15 cellular contexts compared by ENCODE assay signal in genomic region chr5:14464661-14465060, GRCh38.
DNase-seq lines count a peak whose midpoint lies in the region; ATAC-seq and TF ChIP-seq lines count a peak whose summit lies in the region.
"Had no signal": no experiment of that assay in that cellular context is flagged by ENCODE, and none has a peak within 500 bp of the region (broad histone marks: within the 10 kb centered on the region; RNA-seq: fewer than 3 reads in every experiment).

No MANE protein-coding gene starts in this region.

- H3K79me2 ChIP-seq in PC-9 (ENCODE audit: low read depth) = no peaks in the 10 kb centered on the region

- peak overlapping the region; percentile 12 for H2AK9ac ChIP-seq in IMR-90 (replicated peaks; ENCODE audit: low read depth, low read length, poor library complexity)

- intact Hi-C loops in IMR-90 (cut with micrococcal nuclease) (no loop called here), psoas muscle (cut with DNase I) (no loop called here), PC-9 (cut with micrococcal nuclease; ENCODE audit: unreplicated experiment) (no loop called here)

- H3K27me3 ChIP-seq in IMR-90 (ENCODE audit: control insufficient read depth, insufficient read depth, low read length) = no peaks in the 10 kb centered on the region
- no peaks in the 10 kb centered on the region for H3K27me3 ChIP-seq in psoas muscle (ENCODE audit: insufficient read depth in 3 of 3, low read length in 2 of 3)
- H3K27me3 ChIP-seq in PC-9 (ENCODE audit: insufficient read depth, low read depth) = no peaks in the 10 kb centered on the region

- peaks cover 34% of the 10 kb centered on the region for H3K36me3 Mint-ChIP-seq in chondrocyte (ENCODE audit: low read depth)

- in situ Hi-C loops in IMR-90 (cut with MboI; ENCODE audit: low sequenced_read_pairs) = no loop called here

- H3K18ac ChIP-seq in IMR-90 (ENCODE audit: low read depth, low read length) = peak overlapping the region; percentile 25; the same call in 1 of the 2 replicates

- no peak for TF ChIP-seq CTCF in IMR-90 (conservative IDR thresholded peaks at IDR 0.05; ENCODE audit: low read depth, low read length)
- TF ChIP-seq CTCF in chondrocyte (IDR thresholded peaks at IDR 0.05) = no peak
- no peak for TF ChIP-seq CTCF in psoas muscle (IDR thresholded peaks at IDR 0.05)
- TF ChIP-seq CTCF in PC-9 (conservative IDR thresholded peaks at IDR 0.05) = no peak

- BruUV-seq in IMR-90 (replicated peaks; lab: Mats Ljungman, UMichigan) (no TSS peak), PC-9 (replicated peaks; lab: Mats Ljungman, UMichigan) (no TSS peak)

- 0 out of 2 replicates have a peak overlapping the region, but pooled peaks have one; percentile 8 for H4K5ac ChIP-seq in IMR-90 (ENCODE audit: low read depth, low read length)

- peaks cover 21% of the 10 kb centered on the region for H3K4me1 Mint-ChIP-seq in chondrocyte (ENCODE audit: low read depth)

- dilution Hi-C loops in IMR-90 (cut with HindIII; ENCODE audit: low sequenced_read_pairs, unreplicated experiment) = no loop called here

- H3K4me1 ChIP-seq in IMR-90 (ENCODE audit: control insufficient read depth, insufficient read depth, low read length) (peaks cover 38% of the 10 kb centered on the region), psoas muscle (no peaks in the 10 kb centered on the region), PC-9 (replicated peaks; ENCODE audit: insufficient read depth) (no peaks in the 10 kb centered on the region)

- H2AFZ ChIP-seq in IMR-90 (replicated peaks; ENCODE audit: low read length, poor library complexity) (no peak overlapping the region), PC-9 (no peak overlapping the region)

- H3F3A ChIP-seq in PC-9 (ENCODE audit: insufficient read depth, low read depth) = peaks cover 12% of the 10 kb centered on the region; the same call in 1 of the 2 replicates

- TF ChIP-seq POLR2A in IMR-90 (IDR thresholded peaks at IDR 0.05; ENCODE audit: low read depth, low read length) = no peak

- H3K4me3 ChIP-seq in IMR-90 (ENCODE audit: insufficient read depth, low read depth, low read length) (no peak overlapping the region), psoas muscle (no peak overlapping the region), PC-9 (no peak overlapping the region)

- H3K9me2 ChIP-seq in PC-9 (ENCODE audit: insufficient read depth) = no peaks in the 10 kb centered on the region

- H3K14ac ChIP-seq in IMR-90 (replicated peaks; ENCODE audit: low read depth, low read length) = peak overlapping the region; percentile 30; the same call in 1 of the 2 replicates

- H2BK5ac ChIP-seq in IMR-90 (ENCODE audit: low read depth, low read length, poor library complexity, severe bottlenecking) = peak overlapping the region; percentile 51

- no peak overlapping the region for H3K56ac ChIP-seq in IMR-90 (ENCODE audit: extremely low read depth, insufficient read depth, low read length)

- H3K23ac ChIP-seq in IMR-90 (ENCODE audit: low read depth, low read length) = no peak overlapping the region

- H4K20me1 ChIP-seq in IMR-90 (ENCODE audit: insufficient read depth, low read length) (peaks cover 88% of the 10 kb centered on the region), PC-9 (ENCODE audit: insufficient read depth) (peaks cover 4% of the 10 kb centered on the region; the same call in 1 of the 2 replicates)

- no peak overlapping the region for H2BK15ac ChIP-seq in IMR-90 (ENCODE audit: low read depth, low read length)

- peak overlapping the region; percentile 21; the same call in 1 of the 2 replicates for H3K4ac ChIP-seq in IMR-90 (ENCODE audit: low read depth, low read length)

- POLR2A ChIA-PET in IMR-90 (lab: Charles Lee; ENCODE audit: unreplicated experiment) = no interaction called here
- POLR2A ChIA-PET in PC-9 (lab: Charles Lee; ENCODE audit: unreplicated experiment) = interaction anchor here (0.6 kb wide), 1 partner anchor 74 kb away, joined by 10 read pairs; no protein-coding TSS in a partner anchor

- H3K4me2 ChIP-seq in IMR-90 (ENCODE audit: low read depth, low read length) (peak overlapping the region; percentile 5; the same call in 1 of the 2 replicates), PC-9 (no peak overlapping the region)

- no peak for TF ChIP-seq RAD21 in IMR-90 (IDR thresholded peaks at IDR 0.05; ENCODE audit: low read length)

- H2AK5ac ChIP-seq in IMR-90 (ENCODE audit: low read depth, low read length) = peak overlapping the region; percentile 20; the same call in 1 of the 2 replicates

- CTCF ChIA-PET in IMR-90 (lab: Yijun Ruan, JAX) (no interaction called here), PC-9 (lab: Charles Lee) (no interaction called here)

- H3K27ac ChIP-seq in IMR-90 (ENCODE audit: insufficient read depth, low read length) = peak overlapping the region; percentile 51
- H3K27ac ChIP-seq in psoas muscle = no peak overlapping the region
- no peak overlapping the region for H3K27ac ChIP-seq in PC-9
- H3K27ac ChIP-seq: C4-2B had no signal

- no peak overlapping the region for H3K4me3 Mint-ChIP-seq in chondrocyte (ENCODE audit: unreplicated experiment)

- peak overlapping the region; percentile 9 for H3K27ac Mint-ChIP-seq in chondrocyte (ENCODE audit: unreplicated experiment)

- H3K27me3 Mint-ChIP-seq in chondrocyte (ENCODE audit: low read depth) = no peaks in the 10 kb centered on the region

- peaks cover 50% of the 10 kb centered on the region for H3K9me1 ChIP-seq in IMR-90 (ENCODE audit: insufficient read depth, low read length)

- H3K36me3 ChIP-seq in IMR-90 (ENCODE audit: control insufficient read depth, insufficient read depth, low read length) (peaks cover 64% of the 10 kb centered on the region), psoas muscle (ENCODE audit: insufficient read depth in 1 of 2, low read depth in 1 of 2) (peaks cover 6 to 90% of the 10 kb centered on the region in 2 donors), PC-9 (ENCODE audit: low read depth) (peaks cover 16% of the 10 kb centered on the region; the same call in 1 of the 2 replicates)

- WGBS in IMR-90 (ENCODE audit: extremely low coverage in 2 of 2, insufficient read length in 1 of 2), 2 experiments = 93% methylated on average over 5 of the region's 14 CpGs; no CpG with 5 or more reads in 1 of the 2 experiments
- 74 to 82% (median 79%) methylated on average over 14 of the region's 14 CpGs for WGBS in psoas muscle, 3 donors

- 0 out of 2 replicates have a peak overlapping the region, but pooled peaks have one; percentile 5 for H2BK120ac ChIP-seq in IMR-90 (ENCODE audit: low read depth, low read length)

- peak overlapping the region in 1 of 2 experiments; percentile 11; a peak in 1 of 4 replicates for H4K8ac ChIP-seq in IMR-90 (ENCODE audit: low read depth in 2 of 2, low read length in 2 of 2)

- H3K9me3 ChIP-seq in IMR-90 (ENCODE audit: control insufficient read depth, insufficient read depth, low read length) (no peaks in the 10 kb centered on the region), psoas muscle (no peaks in the 10 kb centered on the region), PC-9 (ENCODE audit: insufficient read depth, low read depth) (no peaks in the 10 kb centered on the region)

- H3K9ac ChIP-seq in IMR-90 (ENCODE audit: low read depth, low read length) = no peak overlapping the region; the same call in 1 of the 2 replicates

- DNase-seq in IMR-90 (no peak), NCI-H2196 (lab: John Stamatoyannopoulos, UW; ENCODE audit: unreplicated experiment) (peak; percentile 35), chondrocyte (ENCODE audit: low spot score) (no peak), psoas muscle (no peak), PC-9 (no peak)
- DNase-seq: activated CD4-positive, alpha-beta T cell treated with anti-CD3 and anti-CD28 coated beads for 1 hour; activated T-cell treated with anti-CD3 and anti-CD28 coated beads, Interleukin-2, amount 50 U/mL, for 1 hour; amniotic stem cell; dermis blood vessel endothelial cell; stimulated activated CD4-positive, alpha-beta T cell treated with anti-CD3 and anti-CD28 coated beads, Interleukin-2, amount 100 ng/mL, for 48 hours; stimulated activated naive CD4-positive, alpha-beta T cell treated with Interleukin-2 at 50 U/mL for 16 hours; SW 1271 had no signal

- H2BK20ac ChIP-seq in IMR-90 (ENCODE audit: low read depth, low read length) = no peak overlapping the region

- peaks cover 44 to 85% of the 10 kb centered on the region in 2 experiments for H3K79me1 ChIP-seq in IMR-90 (ENCODE audit: low read depth in 1 of 2, low read length in 2 of 2)

- H4K91ac ChIP-seq in IMR-90 (ENCODE audit: insufficient read depth, low read depth, low read length) = peak overlapping the region; percentile 17; the same call in 1 of the 2 replicates

- no peaks in the 10 kb centered on the region for H3K9me3 Mint-ChIP-seq in chondrocyte (ENCODE audit: low read depth)

- no peak for ATAC-seq in IMR-90 (ENCODE audit: low read depth)
- peak in 3 of 4 donors; percentile 31 to 36 (median 35) for ATAC-seq in psoas muscle
- ATAC-seq in GM21723 (IDR thresholded peaks at IDR 0.05; ENCODE audit: unreplicated experiment) = no peak
- no peak for ATAC-seq in GM18511 (IDR thresholded peaks at IDR 0.05; ENCODE audit: unreplicated experiment)

TF ChIP-seq in IMR-90, 13 proteins besides CTCF, POLR2A, EP300 and RAD21 (continues in another document):
- TF ChIP-seq USF2 (IDR thresholded peaks at IDR 0.05; ENCODE audit: low read depth, low read length) (no peak), ELK1 (IDR thresholded peaks at IDR 0.05; ENCODE audit: borderline replicate concordance, low read depth, low read length) (no peak), CHD1 (IDR thresholded peaks at IDR 0.05; ENCODE audit: low read depth, low read length) (no peak), SMC3 (IDR thresholded peaks at IDR 0.05; ENCODE audit: low read depth, low read length) (no peak), MXI1 (IDR thresholded peaks at IDR 0.05; ENCODE audit: borderline replicate concordance, low read depth, low read length) (no peak), MAZ (IDR thresholded peaks at IDR 0.05; ENCODE audit: borderline replicate concordance, low read depth, low read length) (no peak), RFX5 (IDR thresholded peaks at IDR 0.05; ENCODE audit: low read depth, low read length) (no peak), FOS (IDR thresholded peaks at IDR 0.05; ENCODE audit: low read depth, low read length) (no peak)

Comparison
In these comparisons a context has a peak if more than half of its experiments do, and no peak if none do; other contexts are left out.
1. ATAC-seq: peak in psoas muscle (3 of 4); none in IMR-90 (single experiment), GM21723 (single experiment) and GM18511 (single experiment).